In genomic region chr15:25437751-25438600, GRCh38 we compare ENCODE assay signal across 8 cellular contexts.
A peak's percentile ranks its signal among the peaks of the same experiment; 100 is the strongest.
DNase-seq lines count a peak whose midpoint lies in the region; ATAC-seq lines count a peak whose summit lies in the region.

No MANE protein-coding gene starts in this region.

- H3K4me3 Mint-ChIP-seq in stimulated activated effector memory CD8-positive, alpha-beta T cell treated with anti-CD3 and anti-CD28 coated beads, Interleukin-12 subunit alpha, Interleukin-12 subunit beta, amount 100 ng/mL, for 72 hours = peak overlapping the region; percentile 80

- no peaks in the 10 kb centered on the region for H3K9me3 Mint-ChIP-seq in stimulated activated effector memory CD8-positive, alpha-beta T cell treated with anti-CD3 and anti-CD28 coated beads, Interleukin-12 subunit alpha, Interleukin-12 subunit beta, amount 100 ng/mL, for 72 hours

- H3K4me3 ChIP-seq in mucosa of stomach (ENCODE audit: low read length) = peak overlapping the region; percentile 71

- DNase-seq in SIG-M5 treated with dmso at 0.1 percent for 504 hours (lab: John Stamatoyannopoulos, UW; ENCODE audit: unreplicated experiment) = peak; percentile 21
- no peak for DNase-seq in SIG-M5 (lab: John Stamatoyannopoulos, UW)
- DNase-seq in NCI-H510A treated with DMSO at 0.1 percent for 48 hours (lab: John Stamatoyannopoulos, UW) = peak; percentile 7
- DNase-seq in activated T-cell treated with anti-CD3 and anti-CD28 coated beads for 24 hours (ENCODE audit: low read depth) = peak; percentile 32
- no peak for DNase-seq in epithelial cell of prostate (ENCODE audit: low read depth, low spot score)
- DNase-seq in stimulated activated effector memory CD8-positive, alpha-beta T cell treated with anti-CD3 and anti-CD28 coated beads, Interleukin-12 subunit alpha, Interleukin-12 subunit beta, amount 100 ng/mL, for 72 hours (ENCODE audit: low spot score in 2 of 2) = peak; percentile 51 to 80

- peak overlapping the region; percentile 95 for H3K9ac ChIP-seq in mucosa of stomach (ENCODE audit: low read length)

- H3K36me3 Mint-ChIP-seq in stimulated activated effector memory CD8-positive, alpha-beta T cell treated with anti-CD3 and anti-CD28 coated beads, Interleukin-12 subunit alpha, Interleukin-12 subunit beta, amount 100 ng/mL, for 72 hours = no peaks in the 10 kb centered on the region

- H3K36me3 ChIP-seq in mucosa of stomach (ENCODE audit: control insufficient read depth, insufficient read depth, low read length) = no peaks in the 10 kb centered on the region

- H3K27ac ChIP-seq in epithelial cell of prostate = peak overlapping the region; percentile 76

- H3K27ac Mint-ChIP-seq in stimulated activated effector memory CD8-positive, alpha-beta T cell treated with anti-CD3 and anti-CD28 coated beads, Interleukin-12 subunit alpha, Interleukin-12 subunit beta, amount 100 ng/mL, for 72 hours = peak overlapping the region; percentile 90

- peaks cover 12% of the 10 kb centered on the region for H3K4me1 ChIP-seq in mucosa of stomach (ENCODE audit: control insufficient read depth, insufficient read depth, low read length)

- ATAC-seq in HG02973 (IDR thresholded peaks at IDR 0.05; ENCODE audit: unreplicated experiment) = peak; percentile 40
- ATAC-seq in stimulated activated effector memory CD8-positive, alpha-beta T cell treated with anti-CD3 and anti-CD28 coated beads, Interleukin-12 subunit alpha, Interleukin-12 subunit beta, amount 100 ng/mL, for 72 hours = peak; percentile 61

- no peaks in the 10 kb centered on the region for H3K27me3 ChIP-seq in mucosa of stomach (ENCODE audit: control insufficient read depth, insufficient read depth, low read length)

- H3K9me3 ChIP-seq in mucosa of stomach (ENCODE audit: control insufficient read depth, low read length) = no peaks in the 10 kb centered on the region

- peaks cover 25% of the 10 kb centered on the region for H3K4me1 Mint-ChIP-seq in stimulated activated effector memory CD8-positive, alpha-beta T cell treated with anti-CD3 and anti-CD28 coated beads, Interleukin-12 subunit alpha, Interleukin-12 subunit beta, amount 100 ng/mL, for 72 hours

Comparison
In these comparisons a context has a peak if more than half of its experiments do, and no peak if none do; other contexts are left out.
1. DNase-seq: peak in SIG-M5 treated with dmso at 0.1 percent for 504 hours (single experiment), NCI-H510A treated with DMSO at 0.1 percent for 48 hours (single experiment), activated T-cell treated with anti-CD3 and anti-CD28 coated beads for 24 hours (single experiment) and stimulated activated effector memory CD8-positive, alpha-beta T cell treated with anti-CD3 and anti-CD28 coated beads, Interleukin-12 subunit alpha, Interleukin-12 subunit beta, amount 100 ng/mL, for 72 hours (2 of 2); none in SIG-M5 (single experiment) and epithelial cell of prostate (single experiment).